16 cellular contexts compared by ENCODE assay signal in the genomic region with DNA sequence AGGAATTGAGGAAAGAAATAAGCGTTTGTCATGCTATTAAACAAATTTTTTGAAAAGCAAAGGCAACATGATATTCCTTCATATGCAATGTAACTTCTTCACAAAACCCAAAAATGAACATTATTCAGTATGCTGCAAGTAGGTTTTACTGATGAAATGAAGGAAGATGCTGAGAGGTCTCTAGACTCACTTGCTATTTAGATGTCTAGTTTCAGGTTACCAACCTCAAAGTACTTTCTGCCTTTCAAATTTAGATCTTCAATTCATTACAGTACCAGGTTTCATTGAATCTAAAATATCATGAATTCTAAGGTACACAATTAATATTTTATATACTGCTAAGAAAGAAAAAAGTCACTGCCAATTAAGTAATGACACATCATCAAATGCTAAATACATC. TPM values are rescaled to one million over a fixed set of nuclear protein-coding genes. Genes with fewer than 3 reads are reported as not detected.
DNase-seq lines count a peak whose midpoint lies in the region; ATAC-seq and TF ChIP-seq lines count a peak whose summit lies in the region.
"Had no signal": no experiment of that assay in that cellular context is flagged by ENCODE, and none has a peak within 500 bp of the region (broad histone marks: within the 10 kb centered on the region; RNA-seq: fewer than 3 reads in every experiment).

No MANE protein-coding gene starts in this region.

- no peaks in the 10 kb centered on the region for H3K79me2 ChIP-seq in neural progenitor cell (ENCODE audit: low read depth)

- H3F3A ChIP-seq in neural progenitor cell (ENCODE audit: low read depth) = peaks cover 4% of the 10 kb centered on the region

- no peaks in the 10 kb centered on the region for H3K27me3 ChIP-seq in neural progenitor cell

- H3K4me3 Mint-ChIP-seq in neural progenitor cell = no peak overlapping the region
- H3K4me3 Mint-ChIP-seq: B cell; CD4-positive, alpha-beta T cell; HFFc6; IgD-negative memory B cell had no signal

- peak; percentile 72 for ATAC-seq in GM18867 (IDR thresholded peaks at IDR 0.05; ENCODE audit: unreplicated experiment)
- peak; percentile 43 for ATAC-seq in GM21786 (IDR thresholded peaks at IDR 0.05; ENCODE audit: unreplicated experiment)
- peak; percentile 60 for ATAC-seq in HG03520 (IDR thresholded peaks at IDR 0.05; ENCODE audit: unreplicated experiment)
- ATAC-seq in GM19023 (IDR thresholded peaks at IDR 0.05; ENCODE audit: unreplicated experiment) = no peak
- ATAC-seq in HG02981 (IDR thresholded peaks at IDR 0.05; ENCODE audit: unreplicated experiment) = no peak

- H2AFZ ChIP-seq in neural progenitor cell (replicated peaks) = no peak overlapping the region

- no peaks in the 10 kb centered on the region for H3K27me3 Mint-ChIP-seq in neural progenitor cell (ENCODE audit: insufficient read depth, low read depth)

- no peaks in the 10 kb centered on the region for H4K20me1 ChIP-seq in neural progenitor cell (ENCODE audit: low read depth)

- peaks cover 3% of the 10 kb centered on the region for H3K36me3 ChIP-seq in neural progenitor cell

- H3K9ac ChIP-seq in neural progenitor cell = no peak overlapping the region

- TF ChIP-seq CTCF in neural progenitor cell (IDR thresholded peaks at IDR 0.05) = no peak
- no peak for TF ChIP-seq CTCF in foreskin fibroblast (IDR thresholded peaks at IDR 0.05; ENCODE audit: low read depth, low read length)

- H3K27ac ChIP-seq in neural progenitor cell = no peak overlapping the region

- DNase-seq in neural progenitor cell (ENCODE audit: low spot score) = no peak
- DNase-seq in foreskin fibroblast = no peak
- DNase-seq: C1 segment of cervical spinal cord; Calu3; CD4-positive, alpha-beta T cell; DMS 273 treated with DMSO at 0.1 percent for 48 hours; HCEC 1CT; HFFc6; KG1 had no signal

- H3K9me3 ChIP-seq in neural progenitor cell (ENCODE audit: low read depth) = no peaks in the 10 kb centered on the region

- no peak overlapping the region for H3K4me2 ChIP-seq in neural progenitor cell

- H3K27ac Mint-ChIP-seq in neural progenitor cell = no peak overlapping the region
- H3K27ac Mint-ChIP-seq: B cell; CD4-positive, alpha-beta T cell; HFFc6; IgD-negative memory B cell had no signal

- no peak overlapping the region for H3K4me3 ChIP-seq in neural progenitor cell
- no peak overlapping the region for H3K4me3 ChIP-seq in foreskin fibroblast (ENCODE audit: low read depth in 1 of 2, low read length in 2 of 2)

- H3K4me1 Mint-ChIP-seq in neural progenitor cell = no peaks in the 10 kb centered on the region
- H3K4me1 Mint-ChIP-seq: B cell, IgD-negative memory B cell had no signal

- no peaks in the 10 kb centered on the region for H3K36me3 Mint-ChIP-seq in neural progenitor cell
- H3K36me3 Mint-ChIP-seq: IgD-negative memory B cell had no signal

- H3K4me1 ChIP-seq in neural progenitor cell = no peaks in the 10 kb centered on the region

- no peaks in the 10 kb centered on the region for H3K9me3 Mint-ChIP-seq in neural progenitor cell
- H3K9me3 Mint-ChIP-seq: CD4-positive, alpha-beta T cell; HFFc6; IgD-negative memory B cell had no signal

RNA-seq across cellular contexts. Expression of a gene that starts 39.9 kb away (rescaled TPM):
- 16.5 and 23.0 TPM in 2 replicates for total RNA-seq in neural progenitor cell (ENCODE audit: low replicate concordance)

Comparison
In these comparisons a context has a peak if more than half of its experiments do, and no peak if none do; other contexts are left out.
1. ATAC-seq: peak in GM18867 (single experiment), GM21786 (single experiment) and HG03520 (single experiment); none in GM19023 (single experiment) and HG02981 (single experiment).